In the genomic region with DNA sequence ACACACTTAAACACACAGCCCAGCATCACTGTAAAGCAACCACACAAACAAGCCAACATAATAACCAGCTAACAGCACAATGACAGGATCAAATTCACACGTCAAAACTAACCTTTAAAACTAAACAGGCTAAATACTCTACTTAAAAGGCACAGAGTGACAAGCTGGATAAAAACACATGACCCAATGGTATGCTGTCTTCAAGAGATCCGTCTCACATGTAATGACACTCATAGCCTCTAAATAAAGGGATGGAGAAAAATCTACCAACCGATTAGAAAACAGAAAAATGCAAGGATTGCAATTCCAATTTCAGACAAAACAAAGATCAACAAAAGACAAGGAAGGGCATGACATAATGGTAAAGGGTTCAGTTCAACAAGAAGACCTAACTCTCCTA, we compare ENCODE assay signal across 9 cellular contexts. TPM values are rescaled to one million over a fixed set of nuclear protein-coding genes. Genes with fewer than 3 reads are reported as not detected.
"Had no signal": no experiment of that assay in that cellular context is flagged by ENCODE, and none has a peak within 500 bp of the region (broad histone marks: within the 10 kb centered on the region; RNA-seq: fewer than 3 reads in every experiment).

No MANE protein-coding gene starts in this region.

- FAIRE-seq: HTR-8/SVneo had no signal

- DNase-seq: Karpas-422, KBM-7, KG1 had no signal

- H3K36me3 Mint-ChIP-seq: IgD-negative memory B cell had no signal

- H3K4me3 Mint-ChIP-seq: IgD-negative memory B cell had no signal

- H3K9ac ChIP-seq: KMS-11 had no signal

- H3K27ac Mint-ChIP-seq: IgD-negative memory B cell had no signal

- H3K4me2 ChIP-seq: KMS-11 had no signal

- H3K27ac ChIP-seq: HL-60, KMS-11 had no signal

RNA-seq across cellular contexts. Expression of gene PRSS58, which starts 17.2 kb away (rescaled TPM):
- total RNA-seq: HT-29, HT1080 had no signal
- polyA plus RNA-seq: IgD-negative memory B cell had no signal
